9 cellular contexts compared by ENCODE assay signal in the genomic region with DNA sequence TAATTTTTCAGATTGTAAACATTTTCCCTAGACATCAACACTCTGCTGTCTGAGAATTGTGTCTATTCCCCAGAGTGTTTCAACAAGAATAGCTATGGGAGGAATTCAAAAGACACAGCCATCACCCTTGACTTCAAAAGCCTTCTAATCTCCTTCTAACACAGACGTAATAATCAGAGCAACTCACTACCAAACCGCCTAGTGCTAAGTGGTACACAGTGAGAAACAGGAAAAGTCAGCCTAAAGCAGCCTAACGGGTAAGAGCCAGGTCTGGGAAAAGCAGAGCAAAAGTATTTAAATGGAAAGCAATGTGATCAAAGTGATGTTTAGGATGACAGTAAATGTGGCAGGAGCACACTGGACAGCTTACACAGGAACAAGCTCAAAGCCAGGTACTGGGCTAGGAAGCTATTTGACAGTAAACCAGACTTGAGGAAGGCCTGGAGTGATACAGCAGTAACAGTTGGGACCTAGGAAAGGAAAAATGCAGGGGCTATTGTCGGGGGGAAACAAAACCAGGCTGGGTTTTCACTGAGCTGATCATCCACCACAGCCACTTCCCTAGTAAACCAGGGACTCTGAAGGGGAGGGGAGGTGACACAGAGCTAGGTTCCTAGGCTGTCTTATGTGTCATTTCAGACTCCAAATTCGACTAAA. TPM values are rescaled to one million over a fixed set of nuclear protein-coding genes. Genes with fewer than 3 reads are reported as not detected.
DNase-seq lines count a peak whose midpoint lies in the region; ATAC-seq, FAIRE-seq and TF ChIP-seq lines count a peak whose summit lies in the region.
"Had no signal": no experiment of that assay in that cellular context is flagged by ENCODE, and none has a peak within 500 bp of the region (broad histone marks: within the 10 kb centered on the region; RNA-seq: fewer than 3 reads in every experiment).

No MANE protein-coding gene starts in this region.

- H3K4me3 ChIP-seq in kidney (ENCODE audit: low read length in 2 of 2), result no peak overlapping the region

- CTCF ChIA-PET in Calu3 (lab: Charles Lee), result interaction anchor here (1.6 kb wide), 2 partner anchors 10 to 13 kb away, joined by 3 to 5 read pairs; no protein-coding TSS in a partner anchor

- H3K27ac Mint-ChIP-seq in HFFc6, result peak overlapping the region; percentile 51
- H3K27ac Mint-ChIP-seq in activated T-cell treated with anti-CD3 and anti-CD28 coated beads, Interleukin-2, amount 50 U/mL, for 72 hours, result no peak overlapping the region
- H3K27ac Mint-ChIP-seq in Calu3 (ENCODE audit: unreplicated experiment), result no peak overlapping the region

- DNase-seq in HFFc6, result no peak
- peak; percentile 23 to 38 for DNase-seq in activated T-cell treated with anti-CD3 and anti-CD28 coated beads, Interleukin-2, amount 50 U/mL, for 72 hours
- no peak for DNase-seq in left cardiac atrium
- DNase-seq in stimulated activated CD8-positive, alpha-beta memory T cell treated with anti-CD3 and anti-CD28 coated beads, Interleukin-4, amount 100 ng/mL, for 48 hours, result peak; percentile 37
- no peak for DNase-seq in T-helper 9 cell
- no peak for DNase-seq in kidney
- no peak for DNase-seq in Calu3
- DNase-seq: activated gamma-delta T cell had no signal

- peaks cover 97% of the 10 kb centered on the region for H3K4me1 Mint-ChIP-seq in HFFc6 (ENCODE audit: low read depth)
- peaks cover 26% of the 10 kb centered on the region for H3K4me1 Mint-ChIP-seq in activated T-cell treated with anti-CD3 and anti-CD28 coated beads, Interleukin-2, amount 50 U/mL, for 72 hours (ENCODE audit: low read depth)
- peaks cover 40% of the 10 kb centered on the region for H3K4me1 Mint-ChIP-seq in Calu3 (ENCODE audit: low read depth, unreplicated experiment)

- no peak overlapping the region for H3K9ac ChIP-seq in kidney (ENCODE audit: low read length in 2 of 2)

- intact Hi-C loops in left cardiac atrium (cut with DNase I), result no loop called here
- intact Hi-C loops in kidney (cut with DNase I), result no loop called here
- intact Hi-C loops in Calu3 (cut with micrococcal nuclease; ENCODE audit: unreplicated experiment), result no loop called here

- H3K36me3 ChIP-seq in kidney (ENCODE audit: control insufficient read depth in 1 of 2, insufficient read depth in 2 of 2, low read length in 2 of 2), result peaks cover 0 to 5% of the 10 kb centered on the region in 2 donors

- no peaks in the 10 kb centered on the region for H3K27me3 Mint-ChIP-seq in HFFc6 (ENCODE audit: insufficient read depth)
- H3K27me3 Mint-ChIP-seq in activated T-cell treated with anti-CD3 and anti-CD28 coated beads, Interleukin-2, amount 50 U/mL, for 72 hours (ENCODE audit: low read depth), result no peaks in the 10 kb centered on the region
- no peaks in the 10 kb centered on the region for H3K27me3 Mint-ChIP-seq in Calu3 (ENCODE audit: unreplicated experiment)

- peaks cover 0 to 4% of the 10 kb centered on the region in 2 donors for H3K4me1 ChIP-seq in kidney (ENCODE audit: control insufficient read depth in 1 of 2, insufficient read depth in 1 of 2, low read depth in 1 of 2, low read length in 2 of 2)

- 0 out of 2 replicates have a peak overlapping the region, but pooled peaks have one; percentile 13 for H3K4me3 Mint-ChIP-seq in HFFc6
- H3K4me3 Mint-ChIP-seq in activated T-cell treated with anti-CD3 and anti-CD28 coated beads, Interleukin-2, amount 50 U/mL, for 72 hours, result no peak overlapping the region
- no peak overlapping the region for H3K4me3 Mint-ChIP-seq in Calu3 (ENCODE audit: low read depth, unreplicated experiment)

- BruUV-seq in Calu3 (replicated peaks; lab: Mats Ljungman, UMichigan), result no TSS peak

- no peaks in the 10 kb centered on the region for H3K9me3 ChIP-seq in kidney (ENCODE audit: control insufficient read depth in 1 of 2, low read length in 2 of 2)

- H3K9me3 Mint-ChIP-seq in HFFc6 (no peaks in the 10 kb centered on the region), Calu3 (ENCODE audit: low read depth, unreplicated experiment) (no peaks in the 10 kb centered on the region)
- H3K9me3 Mint-ChIP-seq in activated T-cell treated with anti-CD3 and anti-CD28 coated beads, Interleukin-2, amount 50 U/mL, for 72 hours, result no peaks in the 10 kb centered on the region

- no peak for TF ChIP-seq CTCF in HFFc6 (IDR thresholded peaks at IDR 0.05)
- no peak for TF ChIP-seq CTCF in kidney (IDR thresholded peaks at IDR 0.05; ENCODE audit: borderline replicate concordance, extremely low read depth, insufficient read depth)
- TF ChIP-seq CTCF in Calu3 (IDR thresholded peaks at IDR 0.05; ENCODE audit: unreplicated experiment), result no peak

- peaks cover 74% of the 10 kb centered on the region for H3K36me3 Mint-ChIP-seq in HFFc6 (ENCODE audit: low read depth)
- peaks cover 3 to 9% of the 10 kb centered on the region in 2 donors for H3K36me3 Mint-ChIP-seq in activated T-cell treated with anti-CD3 and anti-CD28 coated beads, Interleukin-2, amount 50 U/mL, for 72 hours (ENCODE audit: insufficient read depth in 2 of 2)
- H3K36me3 Mint-ChIP-seq in Calu3 (ENCODE audit: insufficient read depth, unreplicated experiment), result peaks cover 55% of the 10 kb centered on the region

- peak; percentile 97 to 99 for ATAC-seq in activated T-cell treated with anti-CD3 and anti-CD28 coated beads, Interleukin-2, amount 50 U/mL, for 72 hours (replicated peaks in 1 of 2)
- ATAC-seq in left cardiac atrium (peak; percentile 75 to 79), HG02938 (IDR thresholded peaks at IDR 0.05; ENCODE audit: unreplicated experiment) (no peak)

- no peak for FAIRE-seq in kidney (lab: Jason Lieb, UNC)

- H3K27ac ChIP-seq in kidney (ENCODE audit: low read depth in 2 of 2, low read length in 2 of 2), result no peak overlapping the region

RNA-seq across cellular contexts. Expression of a gene that starts 29.4 kb away (rescaled TPM):
- total RNA-seq in HFFc6 (2021; fragmentation: NEBNext Ultra II Directional; extraction: Animal tissue kit (Norgen Biotek cat#: 25700)), result 100 to 1,000 TPM; 541 to 709 (median 649) TPM
- 10 to 100 TPM; 35.6 to 38.3 TPM for total RNA-seq in activated T-cell treated with anti-CD3 and anti-CD28 coated beads, Interleukin-2, amount 50 U/mL, for 72 hours
- total RNA-seq in left cardiac atrium, result 100 to 1,000 TPM in 1 of 2 donors, 10 to 100 TPM in 1; 95.0 to 109 TPM
- total RNA-seq in kidney, result 104 TPM
- polyA plus RNA-seq in kidney (ENCODE audit: insufficient read depth, low read depth, low replicate concordance), result 16.6 TPM
- total RNA-seq in Calu3 (2022), result 252 and 270 TPM in 2 replicates

Comparison
In these comparisons a context has a peak if more than half of its experiments do, and no peak if none do; other contexts are left out.
1. DNase-seq: peak in activated T-cell treated with anti-CD3 and anti-CD28 coated beads, Interleukin-2, amount 50 U/mL, for 72 hours (2 of 2) and stimulated activated CD8-positive, alpha-beta memory T cell treated with anti-CD3 and anti-CD28 coated beads, Interleukin-4, amount 100 ng/mL, for 48 hours (single experiment); none in HFFc6 (single experiment), left cardiac atrium (single experiment), T-helper 9 cell (single experiment), kidney (single experiment) and Calu3 (single experiment).